Comparison of ENCODE assay signal across 1 cellular context in the genomic region with DNA sequence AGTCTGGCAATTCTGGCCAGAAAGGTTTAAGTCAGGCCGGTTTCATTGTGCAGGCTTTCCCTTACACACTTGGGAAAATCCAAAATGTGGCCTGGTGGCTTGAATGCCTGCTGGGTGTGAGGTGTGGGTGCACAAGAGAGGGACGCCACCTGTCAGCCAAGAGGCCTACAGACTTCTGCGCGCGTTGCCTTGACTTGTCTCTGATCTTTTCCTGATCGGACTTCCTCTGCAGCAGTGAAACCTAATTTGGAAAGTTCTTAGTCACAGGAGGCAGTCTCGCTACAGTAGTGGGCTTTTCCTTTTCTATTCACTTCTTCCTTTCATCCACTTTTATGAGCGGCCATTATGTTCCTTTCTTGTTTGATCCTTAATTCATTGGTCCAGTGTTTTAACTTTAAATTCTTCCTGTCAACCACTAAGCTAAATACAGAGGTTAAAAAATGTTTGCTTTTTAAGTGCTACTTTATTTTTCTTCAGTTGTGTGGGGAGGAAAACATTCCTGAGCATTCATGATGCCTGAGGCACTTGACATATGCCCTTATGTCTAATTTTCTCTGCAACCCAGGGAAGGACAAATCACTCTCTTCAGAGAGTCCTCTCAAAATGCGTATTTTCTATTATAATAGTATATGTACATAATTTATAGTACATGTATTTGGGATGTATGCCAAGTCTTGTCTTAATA.
TF ChIP-seq lines count a peak whose summit lies in the region.

No MANE protein-coding gene starts in this region.

TF ChIP-seq in GM23338, 12 proteins besides CTCF, POLR2A, EP300 and RAD21 (continued from another document):
- no peak for TF ChIP-seq NANOG (IDR thresholded peaks at IDR 0.05; ENCODE audit: borderline replicate concordance)
